Comparison of ENCODE assay signal across 7 cellular contexts in genomic region chrX:129726307-129727111, GRCh38. TPM values are rescaled to one million over a fixed set of nuclear protein-coding genes. Genes with fewer than 3 reads are reported as not detected.
DNase-seq lines count a peak whose midpoint lies in the region; ATAC-seq and TF ChIP-seq lines count a peak whose summit lies in the region.

No MANE protein-coding gene starts in this region.

- H3K4me3 ChIP-seq in GM06990 (replicated peaks; ENCODE audit: low read depth, low read length) = no peak overlapping the region
- H3K4me3 ChIP-seq in WERI-Rb-1 (ENCODE audit: low read depth, low read length) = no peak overlapping the region

- H3K9me3 Mint-ChIP-seq in mesothelial cell of epicardium (peaks cover 22% of the 10 kb centered on the region), type B pancreatic cell (no peaks in the 10 kb centered on the region)

- no peak for ATAC-seq in HG03439 (IDR thresholded peaks at IDR 0.05; ENCODE audit: unreplicated experiment)

- no peak overlapping the region for H3K4me3 Mint-ChIP-seq in mesothelial cell of epicardium
- no peak overlapping the region for H3K4me3 Mint-ChIP-seq in type B pancreatic cell

- H3K9me3 ChIP-seq in WERI-Rb-1 (ENCODE audit: severe bottlenecking) = no peaks in the 10 kb centered on the region

- H3K36me3 ChIP-seq in GM06990 (ENCODE audit: control insufficient read depth, insufficient read depth, low read length) (no peaks in the 10 kb centered on the region), WERI-Rb-1 (no peaks in the 10 kb centered on the region)

- H3K27me3 Mint-ChIP-seq in mesothelial cell of epicardium (ENCODE audit: low read depth) (peaks cover 2% of the 10 kb centered on the region), type B pancreatic cell (no peaks in the 10 kb centered on the region)

- H3K36me3 Mint-ChIP-seq in mesothelial cell of epicardium (no peaks in the 10 kb centered on the region), type B pancreatic cell (no peaks in the 10 kb centered on the region)

- H3K4me1 Mint-ChIP-seq in mesothelial cell of epicardium (no peaks in the 10 kb centered on the region), type B pancreatic cell (ENCODE audit: unreplicated experiment) (no peaks in the 10 kb centered on the region)

- H3K27me3 ChIP-seq in GM06990 (replicated peaks; ENCODE audit: control insufficient read depth, insufficient read depth, low read length) (no peaks in the 10 kb centered on the region), WERI-Rb-1 (ENCODE audit: insufficient read depth, low read depth, severe bottlenecking) (peaks cover 3% of the 10 kb centered on the region)

- H3K27ac ChIP-seq in WERI-Rb-1 = no peak overlapping the region

- DNase-seq in GM06990 (ENCODE audit: extremely low read depth, insufficient read length) = no peak
- peak; percentile 70 for DNase-seq in M059J (ENCODE audit: low read depth)
- peak; percentile 48 for DNase-seq in WERI-Rb-1
- peak; percentile 43 for DNase-seq in epidermal melanocyte (ENCODE audit: insufficient read length, low spot score)
- peak in 1 of 2 experiments; percentile 61 for DNase-seq in mesothelial cell of epicardium (ENCODE audit: low spot score in 2 of 2, unreplicated experiment in 2 of 2)
- DNase-seq in type B pancreatic cell (ENCODE audit: extremely low spot score, unreplicated experiment) = no peak

- TF ChIP-seq CTCF in GM06990 (IDR thresholded peaks at IDR 0.05; ENCODE audit: insufficient read depth, low read length, poor library complexity, severe bottlenecking) (peak; percentile 75), WERI-Rb-1 (IDR thresholded peaks at IDR 0.05; ENCODE audit: low read depth, low read length) (peak; percentile 72), mesothelial cell of epicardium (IDR thresholded peaks at IDR 0.05; ENCODE audit: unreplicated experiment) (peak; percentile 58), type B pancreatic cell (conservative IDR thresholded peaks at IDR 0.05) (peak; percentile 77)

- no peak overlapping the region for H3K27ac Mint-ChIP-seq in mesothelial cell of epicardium
- no peak overlapping the region for H3K27ac Mint-ChIP-seq in type B pancreatic cell

RNA-seq across cellular contexts. Expression of gene XPNPEP2, which starts 12.3 kb away (rescaled TPM):
- not detected in 2 replicates for total RNA-seq in M059J (2014; rRNA removed; shearing (Covaris generic))
- total RNA-seq in mesothelial cell of epicardium (3.5 to 4.2 TPM (median 4.0 TPM) in 3 replicates), type B pancreatic cell (ENCODE audit: low replicate concordance) (1.2 and 6.8 TPM in 2 replicates)

RNA-seq across cellular contexts. Expression of gene SASH3, which starts 53.2 kb away (rescaled TPM):
- not detected in 2 replicates for total RNA-seq in M059J (2014; rRNA removed; shearing (Covaris generic))
- total RNA-seq in mesothelial cell of epicardium (not detected in 3 replicates), type B pancreatic cell (ENCODE audit: low replicate concordance) (not detected in 2 replicates)

Comparison
In these comparisons a context has a peak if more than half of its experiments do, and no peak if none do; other contexts are left out.
1. DNase-seq: peak in M059J (single experiment), WERI-Rb-1 (single experiment) and epidermal melanocyte (single experiment); none in GM06990 (single experiment) and type B pancreatic cell (single experiment).
2. Peak in every context shown above with its lines, with median percentiles within 50 percentile points of each other: CTCF ChIP-seq.